9 cellular contexts compared by ENCODE assay signal in the genomic region with DNA sequence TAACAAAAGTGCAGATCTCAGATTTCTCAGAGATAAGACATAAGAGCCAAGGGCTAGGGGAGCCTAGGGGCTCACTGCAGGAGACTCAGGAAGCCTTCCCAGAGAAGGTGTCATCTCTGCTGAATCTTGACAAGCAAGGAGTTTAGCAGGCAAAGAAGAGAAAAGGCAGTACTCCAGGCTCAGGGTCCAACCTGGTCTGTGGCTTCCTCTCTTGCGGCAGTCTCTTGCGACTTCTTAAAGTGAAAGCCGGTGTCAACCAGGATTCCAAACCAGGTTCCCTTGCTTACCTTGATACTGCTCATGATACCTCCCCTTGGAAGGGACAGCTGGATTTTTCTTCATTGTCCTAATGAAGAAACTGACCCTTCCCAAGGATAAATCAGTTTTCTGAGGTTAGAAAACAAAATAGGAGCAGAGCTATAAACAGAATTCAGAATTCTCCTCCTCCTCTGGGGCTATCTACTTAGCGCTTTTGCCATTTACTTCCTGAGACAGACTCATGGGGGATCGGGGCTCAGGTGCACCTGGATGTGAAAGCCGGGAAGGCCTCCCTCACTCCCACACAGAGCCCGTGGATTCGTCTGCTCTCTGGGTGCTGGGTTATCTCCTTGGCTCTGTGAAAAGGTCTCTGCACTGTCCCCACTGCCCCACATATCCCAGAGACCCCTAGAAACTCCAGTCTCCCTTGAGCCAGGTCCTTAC. TPM values are rescaled to one million over a fixed set of nuclear protein-coding genes. Genes with fewer than 3 reads are reported as not detected.
DNase-seq lines count a peak whose midpoint lies in the region.
"Had no signal": no experiment of that assay in that cellular context is flagged by ENCODE, and none has a peak within 500 bp of the region (broad histone marks: within the 10 kb centered on the region; RNA-seq: fewer than 3 reads in every experiment).

No MANE protein-coding gene starts in this region.

- no peak overlapping the region for H3K27ac Mint-ChIP-seq in activated CD4-positive, alpha-beta T cell treated with anti-CD3 and anti-CD28 coated beads, Interleukin-2, amount 10 ng/mL, durations not matched to agents 24 days and 14 days
- H3K27ac Mint-ChIP-seq in activated naive CD8-positive, alpha-beta T cell treated with anti-CD3 and anti-CD28 coated beads for 36 hours: peak overlapping the region; percentile 80

- H3K4me1 Mint-ChIP-seq in activated CD4-positive, alpha-beta T cell treated with anti-CD3 and anti-CD28 coated beads, Interleukin-2, amount 10 ng/mL, durations not matched to agents 24 days and 14 days: peaks cover 28% of the 10 kb centered on the region
- peaks cover 34% of the 10 kb centered on the region for H3K4me1 Mint-ChIP-seq in activated naive CD8-positive, alpha-beta T cell treated with anti-CD3 and anti-CD28 coated beads for 36 hours

- intact Hi-C loops in activated CD4-positive, alpha-beta T cell treated with anti-CD3 and anti-CD28 coated beads, Interleukin-2, amount 10 ng/mL, durations not matched to agents 24 days and 14 days (cut with micrococcal nuclease): no loop called here

- DNase-seq in activated CD4-positive, alpha-beta T cell treated with anti-CD3 and anti-CD28 coated beads, Interleukin-2, amount 10 ng/mL, durations not matched to agents 24 days and 14 days: peak; percentile 68
- no peak for DNase-seq in activated CD4-positive, alpha-beta T cell treated with anti-CD3 and anti-CD28 coated beads, Interleukin-2, amount 50 U/mL, for 1 hour
- DNase-seq in activated naive CD8-positive, alpha-beta T cell treated with anti-CD3 and anti-CD28 coated beads for 36 hours: no peak
- DNase-seq in left kidney (ENCODE audit: low read depth, low spot score): peak; percentile 39
- DNase-seq in COLO829 (ENCODE audit: low spot score): no peak
- no peak for DNase-seq in HK-2 (ENCODE audit: unreplicated experiment)
- DNase-seq in NCI-H146 treated with DMSO at 0.1 percent for 48 hours (lab: John Stamatoyannopoulos, UW; ENCODE audit: unreplicated experiment): no peak
- DNase-seq: activated CD4-positive, CD25-positive, alpha-beta regulatory T cell treated with anti-CD3 and anti-CD28 coated beads, Interleukin-2, amount 50 U/mL, for 72 hours had no signal

- H3K27ac ChIP-seq in stomach smooth muscle (ENCODE audit: low read length): peak overlapping the region; percentile 55

- no peaks in the 10 kb centered on the region for H3K36me3 Mint-ChIP-seq in activated CD4-positive, alpha-beta T cell treated with anti-CD3 and anti-CD28 coated beads, Interleukin-2, amount 10 ng/mL, durations not matched to agents 24 days and 14 days (ENCODE audit: low read depth)
- H3K36me3 Mint-ChIP-seq in activated naive CD8-positive, alpha-beta T cell treated with anti-CD3 and anti-CD28 coated beads for 36 hours: no peaks in the 10 kb centered on the region

- no peaks in the 10 kb centered on the region for H3K9me3 ChIP-seq in stomach smooth muscle (ENCODE audit: control insufficient read depth in 2 of 2, low read length in 2 of 2)

- H3K4me3 Mint-ChIP-seq in activated CD4-positive, alpha-beta T cell treated with anti-CD3 and anti-CD28 coated beads, Interleukin-2, amount 10 ng/mL, durations not matched to agents 24 days and 14 days: peak overlapping the region; percentile 16
- peak overlapping the region; percentile 77 for H3K4me3 Mint-ChIP-seq in activated naive CD8-positive, alpha-beta T cell treated with anti-CD3 and anti-CD28 coated beads for 36 hours

- H3K27me3 ChIP-seq in stomach smooth muscle (ENCODE audit: control insufficient read depth in 1 of 2, insufficient read depth in 2 of 2, low read length in 2 of 2): no peaks in the 10 kb centered on the region

- no peaks in the 10 kb centered on the region for H3K9me3 Mint-ChIP-seq in activated CD4-positive, alpha-beta T cell treated with anti-CD3 and anti-CD28 coated beads, Interleukin-2, amount 10 ng/mL, durations not matched to agents 24 days and 14 days
- no peaks in the 10 kb centered on the region for H3K9me3 Mint-ChIP-seq in activated naive CD8-positive, alpha-beta T cell treated with anti-CD3 and anti-CD28 coated beads for 36 hours

- no peaks in the 10 kb centered on the region for H3K36me3 ChIP-seq in stomach smooth muscle (ENCODE audit: control insufficient read depth in 2 of 2, insufficient read depth in 2 of 2, low read length in 2 of 2)

- peak overlapping the region in 1 of 2 donors; percentile 22 for H3K4me3 ChIP-seq in stomach smooth muscle (ENCODE audit: low read length in 2 of 2)

- peak overlapping the region in 1 of 2 donors; percentile 42 for H3K9ac ChIP-seq in stomach smooth muscle (ENCODE audit: low read length in 2 of 2)

- peaks cover 36% of the 10 kb centered on the region for H3K4me1 ChIP-seq in stomach smooth muscle (ENCODE audit: control insufficient read depth, insufficient read depth, low read length)

- peaks cover 20% of the 10 kb centered on the region for H3K27me3 Mint-ChIP-seq in activated CD4-positive, alpha-beta T cell treated with anti-CD3 and anti-CD28 coated beads, Interleukin-2, amount 10 ng/mL, durations not matched to agents 24 days and 14 days
- H3K27me3 Mint-ChIP-seq in activated naive CD8-positive, alpha-beta T cell treated with anti-CD3 and anti-CD28 coated beads for 36 hours: peaks cover 4% of the 10 kb centered on the region

RNA-seq across cellular contexts. Expression of a gene that starts 1.8 kb away (rescaled TPM):
- not detected in 2 replicates for total RNA-seq in activated CD4-positive, alpha-beta T cell treated with anti-CD3 and anti-CD28 coated beads, Interleukin-2, amount 10 ng/mL, durations not matched to agents 24 days and 14 days
- total RNA-seq in activated naive CD8-positive, alpha-beta T cell treated with anti-CD3 and anti-CD28 coated beads for 36 hours: 1 to 10 TPM; 2.7 to 3.7 TPM

RNA-seq across cellular contexts. Expression of a gene that starts 6.8 kb away (rescaled TPM):
- total RNA-seq in activated CD4-positive, alpha-beta T cell treated with anti-CD3 and anti-CD28 coated beads, Interleukin-2, amount 10 ng/mL, durations not matched to agents 24 days and 14 days: 1.7 and 2.1 TPM in 2 replicates
- 1 to 10 TPM; 1.1 to 1.5 TPM for total RNA-seq in activated naive CD8-positive, alpha-beta T cell treated with anti-CD3 and anti-CD28 coated beads for 36 hours

RNA-seq across cellular contexts. Expression of a gene that starts 35.2 kb away (rescaled TPM):
- 52.7 and 54.4 TPM in 2 replicates for total RNA-seq in activated CD4-positive, alpha-beta T cell treated with anti-CD3 and anti-CD28 coated beads, Interleukin-2, amount 10 ng/mL, durations not matched to agents 24 days and 14 days
- 10 to 100 TPM; 44.8 to 49.1 TPM for total RNA-seq in activated naive CD8-positive, alpha-beta T cell treated with anti-CD3 and anti-CD28 coated beads for 36 hours

Comparison
In these comparisons a context has a peak if more than half of its experiments do, and no peak if none do; other contexts are left out.
1. DNase-seq: peak in activated CD4-positive, alpha-beta T cell treated with anti-CD3 and anti-CD28 coated beads, Interleukin-2, amount 10 ng/mL, durations not matched to agents 24 days and 14 days (single experiment) and left kidney (single experiment); none in activated CD4-positive, alpha-beta T cell treated with anti-CD3 and anti-CD28 coated beads, Interleukin-2, amount 50 U/mL, for 1 hour (single experiment), activated naive CD8-positive, alpha-beta T cell treated with anti-CD3 and anti-CD28 coated beads for 36 hours (single experiment), COLO829 (single experiment), HK-2 (single experiment) and NCI-H146 treated with DMSO at 0.1 percent for 48 hours (single experiment).